ENCODE assay signal across 5 cellular contexts in genomic region chr2:176904053-176904452, GRCh38.
DNase-seq lines count a peak whose midpoint lies in the region; ATAC-seq, FAIRE-seq and TF ChIP-seq lines count a peak whose summit lies in the region.
"Not testable (repeated sequence)": the region's sequence is repeated elsewhere in the genome, so short reads cannot be mapped to it uniquely, and the experiment has no call there.

No MANE protein-coding gene starts in this region.

- H3K4me1 ChIP-seq in HEK293 (ENCODE audit: control insufficient read depth, insufficient read depth, low read length); K562 (replicated peaks in 1 of 2; ENCODE audit: control insufficient read depth in 2 of 2, insufficient read depth in 2 of 2, low read length in 2 of 2): not testable (repeated sequence)

- FAIRE-seq in GM12891 (lab: Jason Lieb, UNC) (peak; percentile 5), GM12892 (lab: Jason Lieb, UNC) (peak; percentile 66)
- FAIRE-seq in K562 (lab: Jason Lieb, UNC): not testable (repeated sequence)

- intact Hi-C loops in K562 (cut with micrococcal nuclease): loop anchor here (10.0 kb wide), 1 partner anchor 241 kb away; no protein-coding TSS in a partner anchor

- H3K27me3 ChIP-seq in K562 (ENCODE audit: control insufficient read depth in 2 of 2, insufficient read depth in 2 of 2, low read length in 2 of 2): not testable (repeated sequence)

- ATAC-seq in SK-N-SH treated with all-trans-retinoic acid at 6 μM for 48 hours, K562: not testable (repeated sequence)

- not testable (repeated sequence) for TF ChIP-seq CTCF in HEK293 (tag by site-specific recombination; IDR thresholded peaks at IDR 0.05); K562 (IDR thresholded peaks at IDR 0.05 in 2 of 3, conservative IDR thresholded peaks at IDR 0.05 in 1 of 3; ENCODE audit: insufficient read depth in 2 of 3, low read depth in 1 of 3, low read length in 3 of 3)

- CTCF ChIA-PET in HEK293 (lab: Yijun Ruan, JAX); K562 (lab: Yijun Ruan, JAX; ENCODE audit: low intra/inter-chr PET ratio): not testable (repeated sequence)

- POLR2A ChIA-PET in HEK293 (lab: Yijun Ruan, JAX); K562 (lab: Yijun Ruan, JAX): not testable (repeated sequence)

- DNase-seq in GM12891 (ENCODE audit: insufficient read length, low spot score); GM12892 (ENCODE audit: insufficient read length); K562 (ENCODE audit: extremely low read depth in 1 of 4, low spot score in 3 of 4): not testable (repeated sequence)

- H3K27ac ChIP-seq in HEK293 (ENCODE audit: extremely low read depth, low read depth, low read length); K562 (ENCODE audit: extremely low read depth, low read depth, low read length): not testable (repeated sequence)

- H2AFZ ChIP-seq in K562 (ENCODE audit: low read depth, low read length): not testable (repeated sequence)

- not testable (repeated sequence) for H3K9ac ChIP-seq in K562 (ENCODE audit: insufficient read depth in 1 of 2, low read depth in 2 of 2, low read length in 2 of 2)

- H3K79me2 ChIP-seq in K562 (ENCODE audit: control insufficient read depth, insufficient read depth, low read length): not testable (repeated sequence)

- H3K4me2 ChIP-seq in K562 (ENCODE audit: insufficient read depth, low read length): not testable (repeated sequence)

- not testable (repeated sequence) for H3K9me3 ChIP-seq in HEK293 (ENCODE audit: control insufficient read depth, insufficient read depth, low read depth, low read length); K562 (replicated peaks; ENCODE audit: control insufficient read depth, insufficient read depth, low read depth, low read length)

- 0% methylated on average over 2 of the region's 2 CpGs for WGBS in K562 (ENCODE audit: insufficient coverage, low coverage, missing lambda C conversion rate)

- TF ChIP-seq EP300 in K562 (IDR thresholded peaks at IDR 0.05; ENCODE audit: low read length): not testable (repeated sequence)

- TF ChIP-seq POLR2A in GM12891 (IDR thresholded peaks at IDR 0.05; ENCODE audit: low read depth, low read length); GM12892 (IDR thresholded peaks at IDR 0.05; ENCODE audit: low read depth, low read length); K562 (conservative IDR thresholded peaks at IDR 0.05): not testable (repeated sequence)

- H3K4me3 ChIP-seq in HEK293 (ENCODE audit: low read depth, low read length); K562: not testable (repeated sequence)

- H4K20me1 ChIP-seq in K562 (replicated peaks; ENCODE audit: control insufficient read depth, insufficient read depth, low read length): not testable (repeated sequence)

- H3K36me3 ChIP-seq in HEK293 (ENCODE audit: control insufficient read depth in 2 of 2, insufficient read depth in 1 of 2, low read length in 2 of 2); K562 (ENCODE audit: control insufficient read depth, insufficient read depth, low read length): not testable (repeated sequence)

- not testable (repeated sequence) for BruUV-seq in K562 (replicated peaks; lab: Mats Ljungman, UMichigan)

- in situ Hi-C loops in K562 (cut with MboI): not testable (repeated sequence)

- not testable (repeated sequence) for H3K9me1 ChIP-seq in K562 (ENCODE audit: control insufficient read depth, insufficient read depth, low read length)

- not testable (repeated sequence) for TF ChIP-seq RAD21 in K562 (CRISPR knock-in tag; conservative IDR thresholded peaks at IDR 0.05 in 1 of 2, IDR thresholded peaks at IDR 0.05 in 1 of 2)

TF ChIP-seq in HEK293, 187 proteins besides CTCF, POLR2A, EP300 and RAD21:
- peak; percentile 75 for TF ChIP-seq ZNF146 (tag by site-specific recombination; IDR thresholded peaks at IDR 0.05)
- TF ChIP-seq ZNF580 (tag by site-specific recombination; IDR thresholded peaks at IDR 0.05): 0 out of 2 replicates have a peak, but pooled peaks have one; percentile 26
TF ChIP-seq in HEK293: peak in this region for 2; not testable (repeated sequence) for 185.

TF ChIP-seq in SK-N-SH treated with all-trans-retinoic acid at 6 μM for 48 hours, 23 proteins besides CTCF, POLR2A, EP300 and RAD21:
- peak; percentile 58 for TF ChIP-seq ZNF8 (CRISPR knock-in tag; IDR thresholded peaks at IDR 0.05)

TF ChIP-seq in K562, 482 proteins besides CTCF, POLR2A, EP300 and RAD21:
- TF ChIP-seq RBM25 (IDR thresholded peaks at IDR 0.05; ENCODE audit: low read depth, low read length, severe bottlenecking): peak; percentile 35
- peak; percentile 81 for TF ChIP-seq ZNF146 (CRISPR knock-in tag; IDR thresholded peaks at IDR 0.05; ENCODE audit: unreplicated experiment)
TF ChIP-seq in K562: peak in this region for 2; not testable (repeated sequence) for 480.
